15 cellular contexts compared by ENCODE assay signal in the genomic region with DNA sequence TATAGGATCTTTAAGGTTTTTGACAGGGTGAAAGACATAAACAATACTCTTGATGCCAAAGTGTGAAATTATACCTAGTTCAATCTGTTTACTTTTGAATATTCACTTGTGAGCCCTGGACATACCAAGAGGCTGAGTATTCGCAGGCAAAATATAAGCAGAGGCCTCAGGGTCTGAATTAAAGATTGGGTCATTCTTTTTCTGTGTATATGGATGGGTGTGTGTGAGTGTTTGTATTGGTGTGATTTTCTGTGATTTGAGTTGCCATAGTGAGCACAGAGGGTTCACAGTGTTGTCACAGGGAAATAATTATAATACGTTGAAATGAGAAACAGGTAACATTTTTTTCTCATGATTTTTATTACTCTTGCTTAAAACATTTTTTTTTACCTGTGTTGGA.
"Had no signal": no experiment of that assay in that cellular context is flagged by ENCODE, and none has a peak within 500 bp of the region (broad histone marks: within the 10 kb centered on the region; RNA-seq: fewer than 3 reads in every experiment).

No MANE protein-coding gene starts in this region.

- H3K9me3 ChIP-seq: ascending aorta, spleen, thoracic aorta, upper lobe of left lung had no signal

- H3K27me3 Mint-ChIP-seq: activated CD4-positive, alpha-beta T cell treated with anti-CD3 and anti-CD28 coated beads, Interleukin-2, amount 10 ng/mL, durations not matched to agents 7 days and 5 days; activated naive CD4-positive, alpha-beta T cell treated with anti-CD3 and anti-CD28 coated beads, Interleukin-2, amount 10 ng/mL, durations not matched to agents 7 days and 5 days; stimulated activated naive B cell treated with anti-CD40 and anti-IgM and Interleukin-4, amounts not matched to agents 10 μg/mL and 1 μg/mL and 100 μg/mL, for 72 hours had no signal

- H3K4me1 Mint-ChIP-seq: activated CD4-positive, alpha-beta T cell treated with anti-CD3 and anti-CD28 coated beads, Interleukin-2, amount 10 ng/mL, durations not matched to agents 7 days and 5 days; activated naive CD4-positive, alpha-beta T cell treated with anti-CD3 and anti-CD28 coated beads, Interleukin-2, amount 10 ng/mL, durations not matched to agents 7 days and 5 days; immature natural killer cell; natural killer cell had no signal

- H3K36me3 Mint-ChIP-seq: activated naive CD4-positive, alpha-beta T cell treated with anti-CD3 and anti-CD28 coated beads, Interleukin-2, amount 10 ng/mL, durations not matched to agents 7 days and 5 days; immature natural killer cell; natural killer cell; stimulated activated naive B cell treated with anti-CD40 and anti-IgM and Interleukin-4, amounts not matched to agents 10 μg/mL and 1 μg/mL and 100 μg/mL, for 72 hours had no signal

- H3K4me1 ChIP-seq: ascending aorta, spleen, upper lobe of left lung had no signal

- H3K9me3 Mint-ChIP-seq: activated CD4-positive, alpha-beta T cell treated with anti-CD3 and anti-CD28 coated beads, Interleukin-2, amount 10 ng/mL, durations not matched to agents 7 days and 5 days; activated naive CD4-positive, alpha-beta T cell treated with anti-CD3 and anti-CD28 coated beads, Interleukin-2, amount 10 ng/mL, durations not matched to agents 7 days and 5 days; activated T-cell treated with anti-CD3 and anti-CD28 coated beads, Interleukin-2, amount 50 U/mL, for 4 hours; stimulated activated naive B cell treated with anti-CD40 and anti-IgM and Interleukin-4, amounts not matched to agents 10 μg/mL and 1 μg/mL and 100 μg/mL, for 72 hours had no signal

- H3K27ac ChIP-seq: ascending aorta, spleen, thoracic aorta, upper lobe of left lung had no signal

- H3K4me3 Mint-ChIP-seq: activated CD4-positive, alpha-beta T cell treated with anti-CD3 and anti-CD28 coated beads, Interleukin-2, amount 10 ng/mL, durations not matched to agents 7 days and 5 days; activated CD8-positive, alpha-beta T cell treated with anti-CD3 and anti-CD28 coated beads, Interleukin-2, amount 10 ng/mL, durations not matched to agents 7 days and 5 days; activated naive CD4-positive, alpha-beta T cell treated with anti-CD3 and anti-CD28 coated beads, Interleukin-2, amount 10 ng/mL, durations not matched to agents 7 days and 5 days; activated T-cell treated with anti-CD3 and anti-CD28 coated beads, Interleukin-2, amount 50 U/mL, for 4 hours; immature natural killer cell; natural killer cell; stimulated activated naive B cell treated with anti-CD40 and anti-IgM and Interleukin-4, amounts not matched to agents 10 μg/mL and 1 μg/mL and 100 μg/mL, for 72 hours had no signal

- DNase-seq: activated CD8-positive, alpha-beta T cell treated with anti-CD3 and anti-CD28 coated beads, Interleukin-2, amount 10 ng/mL, durations not matched to agents 7 days and 5 days; activated naive CD4-positive, alpha-beta T cell treated with anti-CD3 and anti-CD28 coated beads, Interleukin-2, amount 10 ng/mL, durations not matched to agents 7 days and 5 days; activated T-cell treated with anti-CD3 and anti-CD28 coated beads, Interleukin-2, amount 50 U/mL, for 4 hours; cerebellar nuclear complex; cortex of kidney; immature natural killer cell; natural killer cell; spleen; stimulated activated naive B cell treated with anti-CD40 and anti-IgM and Interleukin-4, amounts not matched to agents 10 μg/mL and 1 μg/mL and 100 μg/mL, for 72 hours; T-helper 9 cell; upper lobe of left lung had no signal

- H3K27me3 ChIP-seq: ascending aorta, spleen, upper lobe of left lung had no signal

- ATAC-seq: activated CD8-positive, alpha-beta T cell treated with anti-CD3 and anti-CD28 coated beads, Interleukin-2, amount 10 ng/mL, durations not matched to agents 7 days and 5 days; activated T-cell treated with anti-CD3 and anti-CD28 coated beads, Interleukin-2, amount 50 U/mL, for 4 hours; esophagus mucosa; natural killer cell had no signal

- H3K36me3 ChIP-seq: ascending aorta, spleen, thoracic aorta, upper lobe of left lung had no signal

- H3K4me3 ChIP-seq: ascending aorta, spleen, thoracic aorta, upper lobe of left lung had no signal

- H3K27ac Mint-ChIP-seq: activated CD4-positive, alpha-beta T cell treated with anti-CD3 and anti-CD28 coated beads, Interleukin-2, amount 10 ng/mL, durations not matched to agents 7 days and 5 days; activated CD8-positive, alpha-beta T cell treated with anti-CD3 and anti-CD28 coated beads, Interleukin-2, amount 10 ng/mL, durations not matched to agents 7 days and 5 days; activated naive CD4-positive, alpha-beta T cell treated with anti-CD3 and anti-CD28 coated beads, Interleukin-2, amount 10 ng/mL, durations not matched to agents 7 days and 5 days; immature natural killer cell; natural killer cell; stimulated activated naive B cell treated with anti-CD40 and anti-IgM and Interleukin-4, amounts not matched to agents 10 μg/mL and 1 μg/mL and 100 μg/mL, for 72 hours had no signal
